In genomic region chr15:55372701-55373440, GRCh38 we compare ENCODE assay signal across 13 cellular contexts. TPM values are rescaled to one million over a fixed set of nuclear protein-coding genes. Genes with fewer than 3 reads are reported as not detected.
DNase-seq lines count a peak whose midpoint lies in the region; ATAC-seq and TF ChIP-seq lines count a peak whose summit lies in the region.
"Had no signal": no experiment of that assay in that cellular context is flagged by ENCODE, and none has a peak within 500 bp of the region (broad histone marks: within the 10 kb centered on the region; RNA-seq: fewer than 3 reads in every experiment).

No MANE protein-coding gene starts in this region.

- ATAC-seq in activated CD8-positive, alpha-beta T cell treated with anti-CD3 and anti-CD28 coated beads for 36 hours: no peak
- ATAC-seq in activated CD8-positive, alpha-beta T cell treated with anti-CD3 and anti-CD28 coated beads, Interleukin-2, amount 10 ng/mL, durations not matched to agents 7 days and 5 days: no peak
- peak; percentile 62 for ATAC-seq in GM21723 (IDR thresholded peaks at IDR 0.05; ENCODE audit: unreplicated experiment)
- no peak for ATAC-seq in stimulated activated effector memory CD8-positive, alpha-beta T cell treated with anti-CD3 and anti-CD28 coated beads, Interleukin-12 subunit alpha, Interleukin-12 subunit beta, amount 100 ng/mL, for 72 hours
- ATAC-seq: esophagus mucosa, Right ventricle myocardium inferior had no signal

- peaks cover 4% of the 10 kb centered on the region for H3K4me1 Mint-ChIP-seq in activated CD8-positive, alpha-beta T cell treated with anti-CD3 and anti-CD28 coated beads for 36 hours (ENCODE audit: low read depth)
- peaks cover 5% of the 10 kb centered on the region for H3K4me1 Mint-ChIP-seq in activated CD8-positive, alpha-beta T cell treated with anti-CD3 and anti-CD28 coated beads, Interleukin-2, amount 10 ng/mL, durations not matched to agents 7 days and 5 days (ENCODE audit: low read depth)
- peaks cover 21% of the 10 kb centered on the region for H3K4me1 Mint-ChIP-seq in activated T-helper 1 cell treated with anti-CD3 and anti-CD28 coated beads, Interleukin-12 subunit alpha, Interleukin-12 subunit beta, Interleukin-2, Interleukin-4 antibody, amounts not matched to agents 30 ng/mL and 10 ng/mL and 1 ng/mL, durations not matched to agents 14 hours and 24 hours and 36 hours (ENCODE audit: low read depth)
- peaks cover under 1% of the 10 kb centered on the region for H3K4me1 Mint-ChIP-seq in stimulated activated effector memory CD8-positive, alpha-beta T cell treated with anti-CD3 and anti-CD28 coated beads, Interleukin-12 subunit alpha, Interleukin-12 subunit beta, amount 100 ng/mL, for 72 hours

- no peaks in the 10 kb centered on the region for H3K9me3 Mint-ChIP-seq in activated CD8-positive, alpha-beta T cell treated with anti-CD3 and anti-CD28 coated beads for 36 hours
- no peaks in the 10 kb centered on the region for H3K9me3 Mint-ChIP-seq in activated CD8-positive, alpha-beta T cell treated with anti-CD3 and anti-CD28 coated beads, Interleukin-2, amount 10 ng/mL, durations not matched to agents 7 days and 5 days (ENCODE audit: insufficient read depth)
- no peaks in the 10 kb centered on the region for H3K9me3 Mint-ChIP-seq in activated T-helper 1 cell treated with anti-CD3 and anti-CD28 coated beads, Interleukin-12 subunit alpha, Interleukin-12 subunit beta, Interleukin-2, Interleukin-4 antibody, amounts not matched to agents 30 ng/mL and 10 ng/mL and 1 ng/mL, durations not matched to agents 14 hours and 24 hours and 36 hours
- no peaks in the 10 kb centered on the region for H3K9me3 Mint-ChIP-seq in stimulated activated effector memory CD8-positive, alpha-beta T cell treated with anti-CD3 and anti-CD28 coated beads, Interleukin-12 subunit alpha, Interleukin-12 subunit beta, amount 100 ng/mL, for 72 hours
- H3K9me3 Mint-ChIP-seq: activated CD4-positive, alpha-beta T cell treated with anti-CD3 and anti-CD28 coated beads, Interleukin-2, amount 10 ng/mL, durations not matched to agents 7 days and 5 days had no signal

- H3K4me1 ChIP-seq in HAP-1: no peaks in the 10 kb centered on the region; the same call in 1 of the 2 replicates

- in situ Hi-C loops in HAP-1 (cut with MboI; ENCODE audit: low sequenced_read_pairs): no loop called here

- H3K27me3 ChIP-seq in HAP-1 (ENCODE audit: low read depth): no peaks in the 10 kb centered on the region
- no peaks in the 10 kb centered on the region for H3K27me3 ChIP-seq in MG63

- H3K27me3 Mint-ChIP-seq in activated CD8-positive, alpha-beta T cell treated with anti-CD3 and anti-CD28 coated beads for 36 hours: no peaks in the 10 kb centered on the region
- H3K27me3 Mint-ChIP-seq in activated CD8-positive, alpha-beta T cell treated with anti-CD3 and anti-CD28 coated beads, Interleukin-2, amount 10 ng/mL, durations not matched to agents 7 days and 5 days (ENCODE audit: low read depth): no peaks in the 10 kb centered on the region
- no peaks in the 10 kb centered on the region for H3K27me3 Mint-ChIP-seq in activated T-helper 1 cell treated with anti-CD3 and anti-CD28 coated beads, Interleukin-12 subunit alpha, Interleukin-12 subunit beta, Interleukin-2, Interleukin-4 antibody, amounts not matched to agents 30 ng/mL and 10 ng/mL and 1 ng/mL, durations not matched to agents 14 hours and 24 hours and 36 hours (ENCODE audit: insufficient read depth)
- H3K27me3 Mint-ChIP-seq: activated CD4-positive, alpha-beta T cell treated with anti-CD3 and anti-CD28 coated beads, Interleukin-2, amount 10 ng/mL, durations not matched to agents 7 days and 5 days had no signal

- H3K4me3 ChIP-seq in HAP-1 (no peak overlapping the region), MG63 (no peak overlapping the region)

- no peaks in the 10 kb centered on the region for H3K36me3 ChIP-seq in HAP-1 (replicated peaks)
- H3K36me3 ChIP-seq in MG63: no peaks in the 10 kb centered on the region

- H3K36me3 Mint-ChIP-seq in activated CD8-positive, alpha-beta T cell treated with anti-CD3 and anti-CD28 coated beads for 36 hours (ENCODE audit: low read depth): peaks cover 17% of the 10 kb centered on the region
- H3K36me3 Mint-ChIP-seq in activated CD8-positive, alpha-beta T cell treated with anti-CD3 and anti-CD28 coated beads, Interleukin-2, amount 10 ng/mL, durations not matched to agents 7 days and 5 days (ENCODE audit: low read depth): peaks cover 3% of the 10 kb centered on the region
- peaks cover 11% of the 10 kb centered on the region for H3K36me3 Mint-ChIP-seq in activated T-helper 1 cell treated with anti-CD3 and anti-CD28 coated beads, Interleukin-12 subunit alpha, Interleukin-12 subunit beta, Interleukin-2, Interleukin-4 antibody, amounts not matched to agents 30 ng/mL and 10 ng/mL and 1 ng/mL, durations not matched to agents 14 hours and 24 hours and 36 hours (ENCODE audit: low read depth)
- peaks cover 83% of the 10 kb centered on the region for H3K36me3 Mint-ChIP-seq in stimulated activated effector memory CD8-positive, alpha-beta T cell treated with anti-CD3 and anti-CD28 coated beads, Interleukin-12 subunit alpha, Interleukin-12 subunit beta, amount 100 ng/mL, for 72 hours

- DNase-seq in activated CD8-positive, alpha-beta T cell treated with anti-CD3 and anti-CD28 coated beads for 36 hours: no peak
- no peak for DNase-seq in activated CD8-positive, alpha-beta T cell treated with anti-CD3 and anti-CD28 coated beads, Interleukin-2, amount 10 ng/mL, durations not matched to agents 7 days and 5 days
- DNase-seq in activated T-helper 1 cell treated with anti-CD3 and anti-CD28 coated beads, Interleukin-12 subunit alpha, Interleukin-12 subunit beta, Interleukin-2, Interleukin-4 antibody, amounts not matched to agents 30 ng/mL and 10 ng/mL and 1 ng/mL, durations not matched to agents 14 hours and 24 hours and 36 hours (ENCODE audit: low spot score): no peak
- DNase-seq in stimulated activated effector memory CD8-positive, alpha-beta T cell treated with anti-CD3 and anti-CD28 coated beads, Interleukin-12 subunit alpha, Interleukin-12 subunit beta, amount 100 ng/mL, for 72 hours (ENCODE audit: low spot score in 2 of 2): no peak
- DNase-seq in HAP-1 (ENCODE audit: low spot score in 2 of 2) (no peak), MG63 (no peak), H4 (ENCODE audit: low spot score) (no peak)
- DNase-seq: activated CD4-positive, alpha-beta T cell treated with anti-CD3 and anti-CD28 coated beads, Interleukin-2, amount 10 ng/mL, durations not matched to agents 7 days and 5 days; amygdala; HCEC 1CT had no signal

- intact Hi-C loops in activated CD8-positive, alpha-beta T cell treated with anti-CD3 and anti-CD28 coated beads for 36 hours (cut with micrococcal nuclease): no loop called here
- intact Hi-C loops in activated T-helper 1 cell treated with anti-CD3 and anti-CD28 coated beads, Interleukin-12 subunit alpha, Interleukin-12 subunit beta, Interleukin-2, Interleukin-4 antibody, amounts not matched to agents 30 ng/mL and 10 ng/mL and 1 ng/mL, durations not matched to agents 14 hours and 24 hours and 36 hours (cut with micrococcal nuclease): loop anchor here (5.0 kb wide), 1 partner anchor 34 kb away; the partner anchor contains the start of genes CCPG1 and PIERCE2

- CTCF ChIA-PET in activated CD8-positive, alpha-beta T cell treated with anti-CD3 and anti-CD28 coated beads for 36 hours (lab: Charles Lee): interaction anchor here (0.7 to 2.3 kb wide), 5 partner anchors 9 to 66 kb away, joined by 3 to 8 read pairs (median 3); no protein-coding TSS in a partner anchor
- CTCF ChIA-PET in activated CD8-positive, alpha-beta T cell treated with anti-CD3 and anti-CD28 coated beads, Interleukin-2, amount 10 ng/mL, durations not matched to agents 7 days and 5 days (lab: Charles Lee): interaction anchor here (1.5 to 1.6 kb wide), 2 partner anchors 36 to 66 kb away, joined by 5 to 6 read pairs; partner anchors contain the start of genes CCPG1 and PIERCE2

- H3K9me3 ChIP-seq in HAP-1 (no peaks in the 10 kb centered on the region), MG63 (no peaks in the 10 kb centered on the region)

- POLR2A ChIA-PET in activated CD8-positive, alpha-beta T cell treated with anti-CD3 and anti-CD28 coated beads for 36 hours (lab: Charles Lee): no interaction called here
- POLR2A ChIA-PET in activated CD8-positive, alpha-beta T cell treated with anti-CD3 and anti-CD28 coated beads, Interleukin-2, amount 10 ng/mL, durations not matched to agents 7 days and 5 days (lab: Charles Lee): no interaction called here

- TF ChIP-seq CTCF in activated CD8-positive, alpha-beta T cell treated with anti-CD3 and anti-CD28 coated beads for 36 hours (IDR thresholded peaks at IDR 0.05): no peak

- H3K4me3 Mint-ChIP-seq in activated CD8-positive, alpha-beta T cell treated with anti-CD3 and anti-CD28 coated beads for 36 hours: no peak overlapping the region
- no peak overlapping the region for H3K4me3 Mint-ChIP-seq in activated CD8-positive, alpha-beta T cell treated with anti-CD3 and anti-CD28 coated beads, Interleukin-2, amount 10 ng/mL, durations not matched to agents 7 days and 5 days
- no peak overlapping the region for H3K4me3 Mint-ChIP-seq in activated T-helper 1 cell treated with anti-CD3 and anti-CD28 coated beads, Interleukin-12 subunit alpha, Interleukin-12 subunit beta, Interleukin-2, Interleukin-4 antibody, amounts not matched to agents 30 ng/mL and 10 ng/mL and 1 ng/mL, durations not matched to agents 14 hours and 24 hours and 36 hours
- H3K4me3 Mint-ChIP-seq in stimulated activated effector memory CD8-positive, alpha-beta T cell treated with anti-CD3 and anti-CD28 coated beads, Interleukin-12 subunit alpha, Interleukin-12 subunit beta, amount 100 ng/mL, for 72 hours: no peak overlapping the region
- H3K4me3 Mint-ChIP-seq: activated CD4-positive, alpha-beta T cell treated with anti-CD3 and anti-CD28 coated beads, Interleukin-2, amount 10 ng/mL, durations not matched to agents 7 days and 5 days had no signal

- peak overlapping the region; percentile 61 for H3K27ac Mint-ChIP-seq in activated CD8-positive, alpha-beta T cell treated with anti-CD3 and anti-CD28 coated beads for 36 hours
- no peak overlapping the region for H3K27ac Mint-ChIP-seq in activated CD8-positive, alpha-beta T cell treated with anti-CD3 and anti-CD28 coated beads, Interleukin-2, amount 10 ng/mL, durations not matched to agents 7 days and 5 days
- peak overlapping the region; percentile 8 for H3K27ac Mint-ChIP-seq in activated T-helper 1 cell treated with anti-CD3 and anti-CD28 coated beads, Interleukin-12 subunit alpha, Interleukin-12 subunit beta, Interleukin-2, Interleukin-4 antibody, amounts not matched to agents 30 ng/mL and 10 ng/mL and 1 ng/mL, durations not matched to agents 14 hours and 24 hours and 36 hours
- peak overlapping the region; percentile 30 for H3K27ac Mint-ChIP-seq in stimulated activated effector memory CD8-positive, alpha-beta T cell treated with anti-CD3 and anti-CD28 coated beads, Interleukin-12 subunit alpha, Interleukin-12 subunit beta, amount 100 ng/mL, for 72 hours
- H3K27ac Mint-ChIP-seq: activated CD4-positive, alpha-beta T cell treated with anti-CD3 and anti-CD28 coated beads, Interleukin-2, amount 10 ng/mL, durations not matched to agents 7 days and 5 days had no signal

RNA-seq across cellular contexts. Expression of gene CCPG1, which starts 35.3 kb away (rescaled TPM):
- 10 to 100 TPM; 11.0 to 11.1 TPM for total RNA-seq in activated CD8-positive, alpha-beta T cell treated with anti-CD3 and anti-CD28 coated beads for 36 hours
- 10 to 100 TPM in 1 of 2 experiments, 1 to 10 TPM in 1; 8.2 to 10.4 TPM for total RNA-seq in activated CD8-positive, alpha-beta T cell treated with anti-CD3 and anti-CD28 coated beads, Interleukin-2, amount 10 ng/mL, durations not matched to agents 7 days and 5 days
- 15.0 TPM in 2 replicates for total RNA-seq in activated T-helper 1 cell treated with anti-CD3 and anti-CD28 coated beads, Interleukin-12 subunit alpha, Interleukin-12 subunit beta, Interleukin-2, Interleukin-4 antibody, amounts not matched to agents 30 ng/mL and 10 ng/mL and 1 ng/mL, durations not matched to agents 14 hours and 24 hours and 36 hours
- total RNA-seq in MG63 (2014; rRNA removed; shearing (Covaris generic); ENCODE audit: low replicate concordance): 13.8 and 19.6 TPM in 2 replicates
- total RNA-seq in H4 (2014; rRNA removed; shearing (Covaris generic)): 79.0 and 90.7 TPM in 2 replicates

RNA-seq across cellular contexts. Expression of gene PIERCE2, which starts 35.4 kb away (rescaled TPM):
- total RNA-seq in activated CD8-positive, alpha-beta T cell treated with anti-CD3 and anti-CD28 coated beads for 36 hours: not detected
- not detected for total RNA-seq in activated CD8-positive, alpha-beta T cell treated with anti-CD3 and anti-CD28 coated beads, Interleukin-2, amount 10 ng/mL, durations not matched to agents 7 days and 5 days
- not detected in 2 replicates for total RNA-seq in activated T-helper 1 cell treated with anti-CD3 and anti-CD28 coated beads, Interleukin-12 subunit alpha, Interleukin-12 subunit beta, Interleukin-2, Interleukin-4 antibody, amounts not matched to agents 30 ng/mL and 10 ng/mL and 1 ng/mL, durations not matched to agents 14 hours and 24 hours and 36 hours
- total RNA-seq in MG63 (2014; rRNA removed; shearing (Covaris generic); ENCODE audit: low replicate concordance): 3.7 TPM in 1 of 2 replicates, not detected in the other
- 1.3 and 6.5 TPM in 2 replicates for total RNA-seq in H4 (2014; rRNA removed; shearing (Covaris generic))
- total RNA-seq: esophagus mucosa had no signal

RNA-seq across cellular contexts. Expression of gene PIGB, which starts 53.8 kb away (rescaled TPM):
- 10 to 100 TPM; 14.0 to 17.5 TPM for total RNA-seq in activated CD8-positive, alpha-beta T cell treated with anti-CD3 and anti-CD28 coated beads for 36 hours
- 10 to 100 TPM; 16.4 to 23.7 TPM for total RNA-seq in activated CD8-positive, alpha-beta T cell treated with anti-CD3 and anti-CD28 coated beads, Interleukin-2, amount 10 ng/mL, durations not matched to agents 7 days and 5 days
- total RNA-seq in activated T-helper 1 cell treated with anti-CD3 and anti-CD28 coated beads, Interleukin-12 subunit alpha, Interleukin-12 subunit beta, Interleukin-2, Interleukin-4 antibody, amounts not matched to agents 30 ng/mL and 10 ng/mL and 1 ng/mL, durations not matched to agents 14 hours and 24 hours and 36 hours: 14.0 and 19.9 TPM in 2 replicates
- total RNA-seq in MG63 (2014; rRNA removed; shearing (Covaris generic); ENCODE audit: low replicate concordance): 11.2 and 12.8 TPM in 2 replicates
- 23.7 and 26.2 TPM in 2 replicates for total RNA-seq in H4 (2014; rRNA removed; shearing (Covaris generic))

RNA-seq across cellular contexts. Expression of gene PIGBOS1, which starts 53.9 kb away (rescaled TPM):
- total RNA-seq in activated CD8-positive, alpha-beta T cell treated with anti-CD3 and anti-CD28 coated beads for 36 hours: 10 to 100 TPM; 10.5 to 13.2 TPM
- total RNA-seq in activated CD8-positive, alpha-beta T cell treated with anti-CD3 and anti-CD28 coated beads, Interleukin-2, amount 10 ng/mL, durations not matched to agents 7 days and 5 days: 10 to 100 TPM in 1 of 2 experiments, 1 to 10 TPM in 1; 8.9 to 12.2 TPM
- 10.3 and 11.8 TPM in 2 replicates for total RNA-seq in activated T-helper 1 cell treated with anti-CD3 and anti-CD28 coated beads, Interleukin-12 subunit alpha, Interleukin-12 subunit beta, Interleukin-2, Interleukin-4 antibody, amounts not matched to agents 30 ng/mL and 10 ng/mL and 1 ng/mL, durations not matched to agents 14 hours and 24 hours and 36 hours
- 23.3 and 50.0 TPM in 2 replicates for total RNA-seq in MG63 (2014; rRNA removed; shearing (Covaris generic); ENCODE audit: low replicate concordance)
- 12.9 and 15.8 TPM in 2 replicates for total RNA-seq in H4 (2014; rRNA removed; shearing (Covaris generic))
